30 cellular contexts compared by ENCODE assay signal in genomic region chr7:120774481-120774880, GRCh38.
"Had no signal": no experiment of that assay in that cellular context is flagged by ENCODE, and none has a peak within 500 bp of the region (broad histone marks: within the 10 kb centered on the region; RNA-seq: fewer than 3 reads in every experiment).

No MANE protein-coding gene starts in this region.

- ATAC-seq: activated CD8-positive, alpha-beta memory T cell treated with anti-CD3 and anti-CD28 coated beads, Interleukin-2, amount 10 ng/mL, durations not matched to agents 7 days and 5 days; activated naive CD4-positive, alpha-beta T cell treated with anti-CD3 and anti-CD28 coated beads, Interleukin-2, amount 50 U/mL, for 72 hours; activated naive CD8-positive, alpha-beta T cell treated with anti-CD3 and anti-CD28 coated beads, Interleukin-2, amount 50 U/mL, for 24 hours; body of pancreas; Panc1; Right ventricle myocardium inferior; SK-N-SH treated with all-trans-retinoic acid at 6 μM for 48 hours had no signal

- H3K4me1 ChIP-seq: ascending aorta, body of pancreas had no signal

- H3K27ac ChIP-seq: ascending aorta, body of pancreas had no signal

- H3K36me3 Mint-ChIP-seq: activated CD8-positive, alpha-beta memory T cell treated with anti-CD3 and anti-CD28 coated beads, Interleukin-2, amount 10 ng/mL, durations not matched to agents 7 days and 5 days; activated naive CD4-positive, alpha-beta T cell treated with anti-CD3 and anti-CD28 coated beads, Interleukin-2, amount 50 U/mL, for 72 hours had no signal

- H3K27ac Mint-ChIP-seq: activated CD8-positive, alpha-beta memory T cell treated with anti-CD3 and anti-CD28 coated beads, Interleukin-2, amount 10 ng/mL, durations not matched to agents 7 days and 5 days; activated naive CD4-positive, alpha-beta T cell treated with anti-CD3 and anti-CD28 coated beads, Interleukin-2, amount 50 U/mL, for 72 hours; activated naive CD8-positive, alpha-beta T cell treated with anti-CD3 and anti-CD28 coated beads, Interleukin-2, amount 50 U/mL, for 24 hours; activated T-cell treated with anti-CD3 and anti-CD28 coated beads, Interleukin-2, amount 50 U/mL, for 24 hours; activated T-helper 1 cell treated with anti-CD3 and anti-CD28 coated beads, Interleukin-12 subunit alpha, Interleukin-12 subunit beta, Interleukin-2, Interleukin-4 antibody, amounts not matched to agents 30 ng/mL and 10 ng/mL and 1 ng/mL, durations not matched to agents 14 hours and 24 hours and 36 hours; T-helper 1 cell treated with Interleukin-12 subunit alpha and Interleukin-12 subunit beta and Interleukin-4 antibody, amounts not matched to agents 30 μg/mL and 1 μg/mL, for 36 hours had no signal

- H3K9me3 ChIP-seq: ascending aorta, body of pancreas had no signal

- DNase-seq: activated CD4-positive, alpha-beta T cell treated with anti-CD3 and anti-CD28 coated beads for 48 hours; activated CD4-positive, alpha-beta T cell treated with anti-CD3 and anti-CD28 coated beads, Interleukin-2, amount 50 U/mL, for 48 hours; activated CD4-positive, CD25-positive, alpha-beta regulatory T cell treated with anti-CD3 and anti-CD28 coated beads, Interleukin-2, amount 50 U/mL, for 72 hours; activated CD8-positive, alpha-beta memory T cell treated with anti-CD3 and anti-CD28 coated beads, Interleukin-2, amount 10 ng/mL, durations not matched to agents 7 days and 5 days; activated effector memory CD4-positive, alpha-beta T cell treated with anti-CD3 and anti-CD28 coated beads, Interleukin-2, amount 50 U/mL, for 16 hours; activated naive CD4-positive, alpha-beta T cell treated with Interleukin-2 at 50 U/mL for 16 hours; activated naive CD8-positive, alpha-beta T cell treated with anti-CD3 and anti-CD28 coated beads, Interleukin-2, amount 50 U/mL, for 24 hours; activated T-cell treated with anti-CD3 and anti-CD28 coated beads, Interleukin-2, amount 50 U/mL, for 24 hours; amniotic stem cell; body of pancreas; central memory CD4-positive, alpha-beta T cell; MV-4-11; NCI-H1092 treated with DMSO at 0.1 percent for 48 hours; NCI-H1417 treated with DMSO at 0.1 percent for 48 hours; NCI-H1694; NCI-H2029; NCI-H2107; NCI-H446; NCI-H524; NCI-H748 treated with DMSO at 0.1 percent for 48 hours; OCI-M1; RPMI8226; SW 1271 had no signal

- H3K27me3 ChIP-seq: ascending aorta, body of pancreas had no signal

- H3K4me1 Mint-ChIP-seq: activated CD8-positive, alpha-beta memory T cell treated with anti-CD3 and anti-CD28 coated beads, Interleukin-2, amount 10 ng/mL, durations not matched to agents 7 days and 5 days; activated naive CD8-positive, alpha-beta T cell treated with anti-CD3 and anti-CD28 coated beads, Interleukin-2, amount 50 U/mL, for 24 hours had no signal

- H3K4me3 Mint-ChIP-seq: activated CD8-positive, alpha-beta memory T cell treated with anti-CD3 and anti-CD28 coated beads, Interleukin-2, amount 10 ng/mL, durations not matched to agents 7 days and 5 days; activated naive CD8-positive, alpha-beta T cell treated with anti-CD3 and anti-CD28 coated beads, Interleukin-2, amount 50 U/mL, for 24 hours; activated T-cell treated with anti-CD3 and anti-CD28 coated beads, Interleukin-2, amount 50 U/mL, for 24 hours; activated T-helper 1 cell treated with anti-CD3 and anti-CD28 coated beads, Interleukin-12 subunit alpha, Interleukin-12 subunit beta, Interleukin-2, Interleukin-4 antibody, amounts not matched to agents 30 ng/mL and 10 ng/mL and 1 ng/mL, durations not matched to agents 14 hours and 24 hours and 36 hours; T-helper 1 cell treated with Interleukin-12 subunit alpha and Interleukin-12 subunit beta and Interleukin-4 antibody, amounts not matched to agents 30 μg/mL and 1 μg/mL, for 36 hours had no signal

- H3K9me3 Mint-ChIP-seq: activated naive CD4-positive, alpha-beta T cell treated with anti-CD3 and anti-CD28 coated beads, Interleukin-2, amount 50 U/mL, for 72 hours; activated naive CD8-positive, alpha-beta T cell treated with anti-CD3 and anti-CD28 coated beads, Interleukin-2, amount 50 U/mL, for 24 hours; activated T-cell treated with anti-CD3 and anti-CD28 coated beads, Interleukin-2, amount 50 U/mL, for 24 hours; activated T-helper 1 cell treated with anti-CD3 and anti-CD28 coated beads, Interleukin-12 subunit alpha, Interleukin-12 subunit beta, Interleukin-2, Interleukin-4 antibody, amounts not matched to agents 30 ng/mL and 10 ng/mL and 1 ng/mL, durations not matched to agents 14 hours and 24 hours and 36 hours; T-helper 1 cell treated with Interleukin-12 subunit alpha and Interleukin-12 subunit beta and Interleukin-4 antibody, amounts not matched to agents 30 μg/mL and 1 μg/mL, for 36 hours had no signal

- H3K4me3 ChIP-seq: ascending aorta, body of pancreas had no signal

- H3K27me3 Mint-ChIP-seq: activated naive CD8-positive, alpha-beta T cell treated with anti-CD3 and anti-CD28 coated beads, Interleukin-2, amount 50 U/mL, for 24 hours had no signal

- H3K36me3 ChIP-seq: ascending aorta had no signal
